Comparison of ENCODE assay signal across 34 cellular contexts in genomic region chr20:36216314-36217025, GRCh38.
"Had no signal": no experiment of that assay in that cellular context is flagged by ENCODE, and none has a peak within 500 bp of the region (broad histone marks: within the 10 kb centered on the region; RNA-seq: fewer than 3 reads in every experiment).

No MANE protein-coding gene starts in this region.

- H3K27ac Mint-ChIP-seq: activated CD8-positive, alpha-beta T cell treated with anti-CD3 and anti-CD28 coated beads for 36 hours; activated naive CD4-positive, alpha-beta T cell treated with anti-CD3 and anti-CD28 coated beads for 36 hours; activated naive CD8-positive, alpha-beta T cell treated with anti-CD3 and anti-CD28 coated beads for 36 hours; activated naive CD8-positive, alpha-beta T cell treated with anti-CD3 and anti-CD28 coated beads, Interleukin-2, amount 50 U/mL, for 24 hours; activated T-helper 1 cell treated with anti-CD3 and anti-CD28 coated beads, Interleukin-12 subunit alpha, Interleukin-12 subunit beta, Interleukin-2, Interleukin-4 antibody, amounts not matched to agents 30 ng/mL and 10 ng/mL and 1 ng/mL, durations not matched to agents 14 hours and 24 hours and 36 hours; activated T-helper 2 cell treated with anti-CD3 and anti-CD28 coated beads, Interferon-gamma antibody, Interleukin-2, Interleukin-4, amounts not matched to agents 10 μg/mL and 5 μg/mL and 100 μg/mL, durations not matched to agents 14 hours and 24 hours and 36 hours; brain had no signal

- DNase-seq: activated CD4-positive, alpha-beta T cell treated with anti-CD3 and anti-CD28 coated beads for 48 hours; activated CD4-positive, alpha-beta T cell treated with anti-CD3 and anti-CD28 coated beads, Interleukin-2, amount 50 U/mL, for 1 hour; activated CD4-positive, alpha-beta T cell treated with anti-CD3 and anti-CD28 coated beads, Interleukin-2, amount 50 U/mL, for 48 hours; activated CD8-positive, alpha-beta memory T cell treated with anti-CD3 and anti-CD28 coated beads for 24 hours; activated CD8-positive, alpha-beta memory T cell treated with anti-CD3 and anti-CD28 coated beads, Interleukin-2, amount 50 U/mL, for 4 hours; activated CD8-positive, alpha-beta T cell treated with anti-CD3 and anti-CD28 coated beads for 36 hours; activated effector memory CD4-positive, alpha-beta T cell treated with anti-CD3 and anti-CD28 coated beads, Interleukin-2, amount 50 U/mL, for 16 hours; activated naive CD4-positive, alpha-beta T cell treated with anti-CD3 and anti-CD28 coated beads for 36 hours; activated naive CD8-positive, alpha-beta T cell treated with anti-CD3 and anti-CD28 coated beads for 36 hours; activated naive CD8-positive, alpha-beta T cell treated with anti-CD3 and anti-CD28 coated beads, Interleukin-2, amount 50 U/mL, for 24 hours; activated T-cell treated with anti-CD3 and anti-CD28 coated beads, Interleukin-2, amount 50 U/mL, for 1 hour; activated T-cell treated with anti-CD3 and anti-CD28 coated beads, Interleukin-2, amount 50 U/mL, for 48 hours; adrenal gland; amygdala; central memory CD4-positive, alpha-beta T cell; cerebellar nuclear complex; colonic mucosa; effector CD8-positive, alpha-beta T cell; esophagus squamous epithelium; foreskin melanocyte; heart right ventricle; T-helper 1 cell; T-helper 2 cell had no signal

- FAIRE-seq: endometrium, endothelial cell of umbilical vein had no signal

- H3K9me3 Mint-ChIP-seq: activated CD8-positive, alpha-beta T cell treated with anti-CD3 and anti-CD28 coated beads for 36 hours; activated naive CD4-positive, alpha-beta T cell treated with anti-CD3 and anti-CD28 coated beads for 36 hours; activated naive CD4-positive, alpha-beta T cell treated with anti-CD3 and anti-CD28 coated beads, Interleukin-2, amount 50 U/mL, for 24 hours; activated naive CD8-positive, alpha-beta T cell treated with anti-CD3 and anti-CD28 coated beads for 36 hours; activated naive CD8-positive, alpha-beta T cell treated with anti-CD3 and anti-CD28 coated beads, Interleukin-2, amount 50 U/mL, for 24 hours; activated T-helper 1 cell treated with anti-CD3 and anti-CD28 coated beads, Interleukin-12 subunit alpha, Interleukin-12 subunit beta, Interleukin-2, Interleukin-4 antibody, amounts not matched to agents 30 ng/mL and 10 ng/mL and 1 ng/mL, durations not matched to agents 14 hours and 24 hours and 36 hours; activated T-helper 2 cell treated with anti-CD3 and anti-CD28 coated beads, Interferon-gamma antibody, Interleukin-2, Interleukin-4, amounts not matched to agents 10 μg/mL and 5 μg/mL and 100 μg/mL, durations not matched to agents 14 hours and 24 hours and 36 hours; brain had no signal

- H3K4me3 Mint-ChIP-seq: activated CD8-positive, alpha-beta T cell treated with anti-CD3 and anti-CD28 coated beads for 36 hours; activated naive CD4-positive, alpha-beta T cell treated with anti-CD3 and anti-CD28 coated beads for 36 hours; activated naive CD4-positive, alpha-beta T cell treated with anti-CD3 and anti-CD28 coated beads, Interleukin-2, amount 50 U/mL, for 24 hours; activated naive CD8-positive, alpha-beta T cell treated with anti-CD3 and anti-CD28 coated beads for 36 hours; activated naive CD8-positive, alpha-beta T cell treated with anti-CD3 and anti-CD28 coated beads, Interleukin-2, amount 50 U/mL, for 24 hours; activated T-helper 1 cell treated with anti-CD3 and anti-CD28 coated beads, Interleukin-12 subunit alpha, Interleukin-12 subunit beta, Interleukin-2, Interleukin-4 antibody, amounts not matched to agents 30 ng/mL and 10 ng/mL and 1 ng/mL, durations not matched to agents 14 hours and 24 hours and 36 hours; brain had no signal

- H3K9me3 ChIP-seq: adrenal gland, breast epithelium, colonic mucosa, esophagus squamous epithelium, gastroesophageal sphincter, heart right ventricle had no signal

- H3K27ac ChIP-seq: adrenal gland, breast epithelium, cardiac muscle cell, colonic mucosa, epithelial cell of prostate, esophagus squamous epithelium, gastroesophageal sphincter, heart right ventricle had no signal

- H3K27me3 Mint-ChIP-seq: activated CD8-positive, alpha-beta T cell treated with anti-CD3 and anti-CD28 coated beads for 36 hours; activated naive CD4-positive, alpha-beta T cell treated with anti-CD3 and anti-CD28 coated beads, Interleukin-2, amount 50 U/mL, for 24 hours; activated naive CD8-positive, alpha-beta T cell treated with anti-CD3 and anti-CD28 coated beads for 36 hours; activated naive CD8-positive, alpha-beta T cell treated with anti-CD3 and anti-CD28 coated beads, Interleukin-2, amount 50 U/mL, for 24 hours; brain had no signal

- H3K4me1 ChIP-seq: adrenal gland, breast epithelium, colonic mucosa, esophagus squamous epithelium, gastroesophageal sphincter, heart right ventricle had no signal

- H3K4me3 ChIP-seq: adrenal gland, breast epithelium, cardiac muscle cell, colonic mucosa, esophagus squamous epithelium, gastroesophageal sphincter, heart right ventricle had no signal

- H3K27me3 ChIP-seq: adrenal gland, breast epithelium, cardiac muscle cell, colonic mucosa, esophagus squamous epithelium, gastroesophageal sphincter, heart right ventricle had no signal

- H3K4me1 Mint-ChIP-seq: activated naive CD4-positive, alpha-beta T cell treated with anti-CD3 and anti-CD28 coated beads, Interleukin-2, amount 50 U/mL, for 24 hours; activated naive CD8-positive, alpha-beta T cell treated with anti-CD3 and anti-CD28 coated beads for 36 hours; activated naive CD8-positive, alpha-beta T cell treated with anti-CD3 and anti-CD28 coated beads, Interleukin-2, amount 50 U/mL, for 24 hours; brain had no signal

- H3K36me3 Mint-ChIP-seq: activated naive CD4-positive, alpha-beta T cell treated with anti-CD3 and anti-CD28 coated beads, Interleukin-2, amount 50 U/mL, for 24 hours; activated naive CD8-positive, alpha-beta T cell treated with anti-CD3 and anti-CD28 coated beads for 36 hours had no signal

- H3K36me3 ChIP-seq: breast epithelium, colonic mucosa had no signal

- ATAC-seq: activated CD4-positive, CD25-positive, alpha-beta regulatory T cell treated with anti-CD3 and anti-CD28 coated beads, Interleukin-2, amount 50 U/mL, for 24 hours; activated CD8-positive, alpha-beta T cell treated with anti-CD3 and anti-CD28 coated beads for 36 hours; activated naive CD8-positive, alpha-beta T cell treated with anti-CD3 and anti-CD28 coated beads, Interleukin-2, amount 50 U/mL, for 24 hours; gastroesophageal sphincter; heart right ventricle had no signal
